ENCODE assay signal across 1 cellular context in genomic region chr1:9805006-9805526, GRCh38.
TF ChIP-seq lines count a peak whose summit lies in the region.

No MANE protein-coding gene starts in this region.

TF ChIP-seq in IMR-90, 13 proteins besides CTCF, POLR2A, EP300 and RAD21:
- TF ChIP-seq MXI1 (IDR thresholded peaks at IDR 0.05; ENCODE audit: borderline replicate concordance, low read depth, low read length) (no peak), MAZ (IDR thresholded peaks at IDR 0.05; ENCODE audit: borderline replicate concordance, low read depth, low read length) (no peak), CHD1 (IDR thresholded peaks at IDR 0.05; ENCODE audit: low read depth, low read length) (no peak), CEBPB (IDR thresholded peaks at IDR 0.05; ENCODE audit: low read depth, low read length) (no peak), RCOR1 (IDR thresholded peaks at IDR 0.05; ENCODE audit: insufficient replicate concordance, low read length) (no peak), NFE2L2 (IDR thresholded peaks at IDR 0.05; ENCODE audit: low read depth, low read length) (no peak), BHLHE40 (IDR thresholded peaks at IDR 0.05; ENCODE audit: low read depth, low read length) (no peak), SMC3 (IDR thresholded peaks at IDR 0.05; ENCODE audit: low read depth, low read length) (no peak), FOS (IDR thresholded peaks at IDR 0.05; ENCODE audit: low read depth, low read length) (no peak), RFX5 (IDR thresholded peaks at IDR 0.05; ENCODE audit: low read depth, low read length) (no peak), MAFK (IDR thresholded peaks at IDR 0.05; ENCODE audit: low read depth, low read length) (no peak)
- TF ChIP-seq, protein P1, sequence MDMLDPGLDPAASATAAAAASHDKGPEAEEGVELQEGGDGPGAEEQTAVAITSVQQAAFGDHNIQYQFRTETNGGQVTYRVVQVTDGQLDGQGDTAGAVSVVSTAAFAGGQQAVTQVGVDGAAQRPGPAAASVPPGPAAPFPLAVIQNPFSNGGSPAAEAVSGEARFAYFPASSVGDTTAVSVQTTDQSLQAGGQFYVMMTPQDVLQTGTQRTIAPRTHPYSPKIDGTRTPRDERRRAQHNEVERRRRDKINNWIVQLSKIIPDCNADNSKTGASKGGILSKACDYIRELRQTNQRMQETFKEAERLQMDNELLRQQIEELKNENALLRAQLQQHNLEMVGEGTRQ (IDR thresholded peaks at IDR 0.05; ENCODE audit: low read depth, low read length) = no peak
- TF ChIP-seq, protein P2, sequence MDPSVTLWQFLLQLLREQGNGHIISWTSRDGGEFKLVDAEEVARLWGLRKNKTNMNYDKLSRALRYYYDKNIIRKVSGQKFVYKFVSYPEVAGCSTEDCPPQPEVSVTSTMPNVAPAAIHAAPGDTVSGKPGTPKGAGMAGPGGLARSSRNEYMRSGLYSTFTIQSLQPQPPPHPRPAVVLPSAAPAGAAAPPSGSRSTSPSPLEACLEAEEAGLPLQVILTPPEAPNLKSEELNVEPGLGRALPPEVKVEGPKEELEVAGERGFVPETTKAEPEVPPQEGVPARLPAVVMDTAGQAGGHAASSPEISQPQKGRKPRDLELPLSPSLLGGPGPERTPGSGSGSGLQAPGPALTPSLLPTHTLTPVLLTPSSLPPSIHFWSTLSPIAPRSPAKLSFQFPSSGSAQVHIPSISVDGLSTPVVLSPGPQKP (IDR thresholded peaks at IDR 0.05; ENCODE audit: borderline replicate concordance, low read depth, low read length) = no peak
